8 cellular contexts compared by ENCODE assay signal in the genomic region with DNA sequence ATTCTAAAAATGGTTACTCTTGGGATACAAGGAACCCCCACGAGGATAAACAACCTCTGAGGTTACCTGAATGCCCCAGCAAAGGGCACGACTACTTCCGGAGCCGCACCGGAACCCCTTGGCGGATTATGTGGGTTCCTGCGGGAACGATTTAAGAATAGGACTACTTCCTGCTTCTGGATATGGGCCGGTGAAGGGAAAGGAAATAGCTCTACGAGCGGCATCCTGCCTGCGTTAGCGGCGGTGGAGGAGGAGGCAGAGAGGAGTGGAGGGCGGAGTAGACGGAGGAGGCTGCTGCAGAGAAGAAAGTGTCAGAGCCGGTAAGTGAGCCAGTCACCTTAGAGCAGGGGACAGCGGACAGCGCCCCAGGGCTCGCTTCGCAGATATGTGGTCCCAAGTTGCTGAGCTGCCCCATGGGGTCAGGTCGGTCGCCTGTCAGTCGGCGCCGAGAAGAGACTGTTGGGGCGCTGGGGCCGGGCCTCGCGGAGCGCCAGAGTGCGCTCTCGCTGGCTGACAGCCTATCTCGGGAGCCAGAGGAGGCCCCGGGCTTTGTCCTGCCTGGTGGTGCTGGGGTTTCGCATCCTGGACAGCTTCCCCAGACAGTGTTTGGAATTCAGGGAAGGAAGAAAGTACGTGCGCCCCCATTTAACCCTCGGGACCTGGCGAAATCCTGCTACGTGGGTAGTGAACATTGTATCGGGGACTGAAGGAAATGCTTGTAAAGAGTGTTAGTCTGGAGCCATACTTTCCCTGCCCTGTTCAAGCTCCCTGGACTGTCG.
DNase-seq lines count a peak whose midpoint lies in the region; ATAC-seq and TF ChIP-seq lines count a peak whose summit lies in the region.

A gene with protein sequence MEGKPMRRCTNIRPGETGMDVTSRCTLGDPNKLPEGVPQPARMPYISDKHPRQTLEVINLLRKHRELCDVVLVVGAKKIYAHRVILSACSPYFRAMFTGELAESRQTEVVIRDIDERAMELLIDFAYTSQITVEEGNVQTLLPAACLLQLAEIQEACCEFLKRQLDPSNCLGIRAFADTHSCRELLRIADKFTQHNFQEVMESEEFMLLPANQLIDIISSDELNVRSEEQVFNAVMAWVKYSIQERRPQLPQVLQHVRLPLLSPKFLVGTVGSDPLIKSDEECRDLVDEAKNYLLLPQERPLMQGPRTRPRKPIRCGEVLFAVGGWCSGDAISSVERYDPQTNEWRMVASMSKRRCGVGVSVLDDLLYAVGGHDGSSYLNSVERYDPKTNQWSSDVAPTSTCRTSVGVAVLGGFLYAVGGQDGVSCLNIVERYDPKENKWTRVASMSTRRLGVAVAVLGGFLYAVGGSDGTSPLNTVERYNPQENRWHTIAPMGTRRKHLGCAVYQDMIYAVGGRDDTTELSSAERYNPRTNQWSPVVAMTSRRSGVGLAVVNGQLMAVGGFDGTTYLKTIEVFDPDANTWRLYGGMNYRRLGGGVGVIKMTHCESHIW (plus strand): TSS at position 223 of the 779 bp plus-strand sequence. CDS start 1,063 bp downstream, outside the sequence.

- no peaks in the 10 kb centered on the region for H3K9me3 ChIP-seq in OCI-LY3 (ENCODE audit: insufficient read depth, low read length)

- H3K27me3 ChIP-seq in OCI-LY3 (ENCODE audit: low read depth, low read length) = no peaks in the 10 kb centered on the region

- no peaks in the 10 kb centered on the region for H3K36me3 ChIP-seq in OCI-LY3 (replicated peaks; ENCODE audit: low read depth, low read length)

- H3K4me1 ChIP-seq in OCI-LY3 (ENCODE audit: low read length) = peaks cover 19% of the 10 kb centered on the region

- peak; percentile 16; the same call in 1 of the 2 replicates for TF ChIP-seq CTCF in OCI-LY3 (IDR thresholded peaks at IDR 0.05; ENCODE audit: low read depth, low read length)

- H4K20me1 ChIP-seq in OCI-LY3 (ENCODE audit: insufficient read depth, low read length) = no peaks in the 10 kb centered on the region

- H3K27ac ChIP-seq in OCI-LY3 (ENCODE audit: low read length) = peak within 1 kb of the TSS; percentile 76

- DNase-seq in DMS 273 (lab: John Stamatoyannopoulos, UW; ENCODE audit: unreplicated experiment) = peak; percentile 97
- DNase-seq in HuH-7 (ENCODE audit: low spot score) = peak; percentile 67
- DNase-seq in activated CD8-positive, alpha-beta memory T cell treated with anti-CD3 and anti-CD28 coated beads, Interleukin-2, amount 50 U/mL, for 48 hours = peak; percentile 86
- peak; percentile 78 for DNase-seq in epidermal melanocyte (ENCODE audit: insufficient read length, low spot score)
- peak; percentile 78 for DNase-seq in middle frontal gyrus (ENCODE audit: extremely low spot score, low spot score)
- peak; percentile 62 to 71 for DNase-seq in stimulated activated CD8-positive, alpha-beta memory T cell treated with anti-CD3 and anti-CD28 coated beads, Interleukin-2, amount 100 ng/mL, for 48 hours (ENCODE audit: low read depth in 2 of 2)

- peak within 1 kb of the TSS; percentile 81 for H3K9ac ChIP-seq in OCI-LY3 (ENCODE audit: low read length)

- peak within 1 kb of the TSS; percentile 88 for H3K4me2 ChIP-seq in OCI-LY3 (ENCODE audit: low read length)

- peak within 1 kb of the TSS; percentile 91 for H3K4me3 ChIP-seq in OCI-LY3 (ENCODE audit: low read length)

- H2AFZ ChIP-seq in OCI-LY3 (ENCODE audit: low read depth, low read length) = peak within 1 kb of the TSS; percentile 99

- ATAC-seq in GM21515 (IDR thresholded peaks at IDR 0.05; ENCODE audit: unreplicated experiment) = peak; percentile 95

- peaks cover 35% of the 10 kb centered on the region for H3K79me2 ChIP-seq in OCI-LY3 (ENCODE audit: low read length)

Comparison
In these comparisons a context has a peak if more than half of its experiments do, and no peak if none do; other contexts are left out.
1. Peak in every context shown above with its lines: DNase-seq, ATAC-seq, H3K4me3 ChIP-seq and H3K27ac ChIP-seq.